In the genomic region with DNA sequence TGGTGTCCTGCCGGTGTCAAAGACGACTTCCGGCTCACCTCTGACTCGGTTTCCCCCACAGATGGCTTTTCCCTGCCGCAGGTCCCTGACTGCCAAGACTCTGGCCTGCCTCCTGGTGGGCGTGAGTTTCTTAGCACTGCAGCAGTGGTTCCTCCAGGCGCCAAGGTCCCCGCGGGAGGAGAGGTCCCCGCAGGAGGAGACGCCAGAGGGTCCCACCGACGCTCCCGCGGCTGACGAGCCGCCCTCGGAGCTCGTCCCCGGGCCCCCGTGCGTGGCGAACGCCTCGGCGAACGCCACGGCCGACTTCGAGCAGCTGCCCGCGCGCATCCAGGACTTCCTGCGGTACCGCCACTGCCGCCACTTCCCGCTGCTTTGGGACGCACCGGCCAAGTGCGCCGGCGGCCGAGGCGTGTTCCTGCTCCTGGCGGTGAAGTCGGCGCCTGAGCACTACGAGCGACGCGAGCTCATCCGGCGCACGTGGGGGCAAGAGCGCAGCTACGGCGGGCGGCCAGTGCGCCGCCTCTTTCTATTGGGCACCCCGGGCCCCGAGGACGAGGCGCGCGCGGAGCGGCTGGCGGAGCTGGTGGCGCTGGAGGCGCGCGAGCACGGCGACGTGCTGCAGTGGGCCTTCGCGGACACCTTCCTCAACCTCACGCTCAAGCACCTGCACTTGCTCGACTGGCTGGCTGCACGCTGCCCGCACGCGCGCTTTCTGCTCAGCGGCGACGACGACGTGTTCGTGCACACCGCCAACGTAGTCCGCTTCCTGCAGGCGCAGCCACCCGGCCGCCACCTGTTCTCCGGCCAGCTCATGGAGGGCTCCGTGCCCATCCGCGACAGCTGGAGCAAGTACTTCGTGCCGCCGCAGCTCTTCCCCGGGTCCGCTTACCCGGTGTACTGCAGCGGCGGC, we compare ENCODE assay signal across 8 cellular contexts. TPM values are rescaled to one million over a fixed set of nuclear protein-coding genes. Genes with fewer than 3 reads are reported as not detected.
DNase-seq lines count a peak whose midpoint lies in the region; ATAC-seq and TF ChIP-seq lines count a peak whose summit lies in the region.

No MANE protein-coding gene starts in this region.

- CTCF ChIA-PET in Calu3 (lab: Charles Lee): no interaction called here

- peaks cover 6% of the 10 kb centered on the region for H3K36me3 Mint-ChIP-seq in Calu3 (ENCODE audit: insufficient read depth, unreplicated experiment)

- peaks cover 46% of the 10 kb centered on the region for H3K4me1 Mint-ChIP-seq in Calu3 (ENCODE audit: low read depth, unreplicated experiment)

- H3K27ac ChIP-seq in coronary artery (no peak overlapping the region), lung (ENCODE audit: low read depth in 1 of 2, low read length in 1 of 2) (no peak overlapping the region), tibial nerve (no peak overlapping the region)

- intact Hi-C loops in Calu3 (cut with micrococcal nuclease; ENCODE audit: unreplicated experiment): no loop called here

- H3K4me3 Mint-ChIP-seq in Calu3 (ENCODE audit: low read depth, unreplicated experiment): no peak overlapping the region

- no peak for TF ChIP-seq EP300 in tibial nerve (IDR thresholded peaks at IDR 0.05)

- TF ChIP-seq POLR2A in tibial nerve (IDR thresholded peaks at IDR 0.05): no peak

- ATAC-seq in lung (ENCODE audit: insufficient read depth, low FRiP score) (no peak), GM21576 (IDR thresholded peaks at IDR 0.05; ENCODE audit: unreplicated experiment) (no peak)

- peak; percentile 26 for DNase-seq in Calu3
- DNase-seq in LoVo (ENCODE audit: low spot score): peak; percentile 44
- no peak for DNase-seq in coronary artery (ENCODE audit: low spot score)
- no peak for DNase-seq in lung (ENCODE audit: low spot score)
- peak in 1 of 2 donors; percentile 38 for DNase-seq in tibial nerve (ENCODE audit: low spot score in 2 of 2)
- no peak for DNase-seq in inferior parietal cortex (ENCODE audit: extremely low spot score)
- DNase-seq in foreskin melanocyte: no peak

- BruUV-seq in Calu3 (replicated peaks; lab: Mats Ljungman, UMichigan): no TSS peak

- H3K36me3 ChIP-seq in lung (ENCODE audit: control insufficient read depth in 2 of 2, insufficient read depth in 2 of 2, low read length in 2 of 2): no peaks in the 10 kb centered on the region
- H3K36me3 ChIP-seq in tibial nerve: no peaks in the 10 kb centered on the region

- peak; percentile 12 for TF ChIP-seq CTCF in Calu3 (IDR thresholded peaks at IDR 0.05; ENCODE audit: unreplicated experiment)
- no peak for TF ChIP-seq CTCF in coronary artery (IDR thresholded peaks at IDR 0.05)
- no peak for TF ChIP-seq CTCF in lung (IDR thresholded peaks at IDR 0.05; ENCODE audit: control extremely low read depth, extremely low read depth)
- peak in 4 of 5 experiments; percentile 25 to 47 (median 44) for TF ChIP-seq CTCF in tibial nerve (IDR thresholded peaks at IDR 0.05)

- H3K9me3 ChIP-seq in lung (ENCODE audit: control insufficient read depth in 2 of 2, insufficient read depth in 1 of 2, low read length in 1 of 2): peaks cover 0 to 2% of the 10 kb centered on the region in 2 donors
- H3K9me3 ChIP-seq in tibial nerve: no peaks in the 10 kb centered on the region

- H3K4me1 ChIP-seq in lung (ENCODE audit: control insufficient read depth in 2 of 2, insufficient read depth in 2 of 2, low read length in 2 of 2) (peaks cover 0 to 10% of the 10 kb centered on the region in 2 donors), tibial nerve (peaks cover 0 to 14% (median 6%) of the 10 kb centered on the region in 4 donors)

- H3K4me3 ChIP-seq in coronary artery (peak overlapping the region; percentile 71), lung (peak overlapping the region; percentile 20), tibial nerve (peak overlapping the region in 3 of 4 donors; percentile 5 to 46 (median 26))

- H3K27me3 ChIP-seq in lung (ENCODE audit: control insufficient read depth, insufficient read depth) (no peaks in the 10 kb centered on the region), tibial nerve (peaks cover 0 to 53% of the 10 kb centered on the region in 2 donors)

- H3K27me3 Mint-ChIP-seq in Calu3 (ENCODE audit: unreplicated experiment): no peaks in the 10 kb centered on the region

- 20 to 22% methylated on average over 83 to 109 of the region's 109 CpGs for WGBS in lung, 2 donors
- 25 to 33% methylated on average over 30 to 57 of the region's 109 CpGs for WGBS in tibial nerve, 2 donors

- no peak overlapping the region for H3K27ac Mint-ChIP-seq in Calu3 (ENCODE audit: unreplicated experiment)

- H3K9me3 Mint-ChIP-seq in Calu3 (ENCODE audit: low read depth, unreplicated experiment): no peaks in the 10 kb centered on the region

RNA-seq across cellular contexts. Expression of gene B3GNT6, which starts 5.5 kb away (rescaled TPM):
- total RNA-seq in Calu3 (2022) (0.28 and 0.39 TPM in 2 replicates), lung (under 1 TPM; 0.34 to 0.77 TPM), tibial nerve (not detected)
- 1 to 10 TPM in 1 of 2 donors, under 1 TPM in 1; 0.18 to 1.6 TPM for polyA plus RNA-seq in lung

RNA-seq across cellular contexts. Expression of gene CAPN5, which starts 27.0 kb away (rescaled TPM):
- 22.3 and 41.5 TPM in 2 replicates for total RNA-seq in Calu3 (2022)
- total RNA-seq in lung: 10 to 100 TPM; 14.7 to 16.1 TPM
- polyA plus RNA-seq in lung: 1 to 10 TPM; 3.0 to 4.0 TPM
- 10 to 100 TPM; 15.9 to 24.5 (median 19.8) TPM for total RNA-seq in tibial nerve

Comparison
In these comparisons a context has a peak if more than half of its experiments do, and no peak if none do; other contexts are left out.
1. DNase-seq: peak in Calu3 (single experiment) and LoVo (single experiment); none in coronary artery (single experiment), lung (single experiment), inferior parietal cortex (single experiment) and foreskin melanocyte (single experiment).
2. CTCF ChIP-seq: peak in Calu3 (single experiment) and tibial nerve (4 of 5); none in coronary artery (single experiment) and lung (single experiment).
3. H3K4me3 ChIP-seq: peak in every context shown above with its lines; median percentile 71 in coronary artery; 26 in tibial nerve; 20 in lung.